In genomic region chr2:41922177-41922576, GRCh38 we compare ENCODE assay signal across 15 cellular contexts.
DNase-seq lines count a peak whose midpoint lies in the region; ATAC-seq and TF ChIP-seq lines count a peak whose summit lies in the region.
"Had no signal": no experiment of that assay in that cellular context is flagged by ENCODE, and none has a peak within 500 bp of the region (broad histone marks: within the 10 kb centered on the region; RNA-seq: fewer than 3 reads in every experiment).

No MANE protein-coding gene starts in this region.

- no peaks in the 10 kb centered on the region for H3K4me1 Mint-ChIP-seq in CD8-positive, alpha-beta T cell (ENCODE audit: low read depth)
- H3K4me1 Mint-ChIP-seq: activated CD4-positive, alpha-beta T cell treated with anti-CD3 and anti-CD28 coated beads, Interleukin-2, amount 10 ng/mL, durations not matched to agents 7 days and 5 days; stimulated activated naive B cell treated with anti-CD40 and anti-IgM and Interleukin-4, amounts not matched to agents 10 μg/mL and 1 μg/mL and 100 μg/mL, for 72 hours had no signal

- DNase-seq in EH (ENCODE audit: low read depth) (peak; percentile 53), MG63 (peak; percentile 38), epithelial cell of esophagus (ENCODE audit: low read depth) (peak; percentile 61), mucosa of gallbladder (ENCODE audit: low spot score) (peak; percentile 72), posterior vena cava (ENCODE audit: low spot score) (no peak), NCI-H146 (lab: John Stamatoyannopoulos, UW) (no peak), NCI-H1417 treated with DMSO at 0.1 percent for 48 hours (lab: John Stamatoyannopoulos, UW) (no peak)
- no peak for DNase-seq in CD8-positive, alpha-beta T cell
- DNase-seq: activated CD4-positive, alpha-beta T cell treated with anti-CD3 and anti-CD28 coated beads, Interleukin-2, amount 10 ng/mL, durations not matched to agents 7 days and 5 days; left colon; occipital lobe; stimulated activated CD4-positive, alpha-beta T cell treated with anti-CD3 and anti-CD28 coated beads, Interleukin-2, amount 100 ng/mL, for 24 hours; stimulated activated naive B cell treated with anti-CD40 and anti-IgM and Interleukin-4, amounts not matched to agents 10 μg/mL and 1 μg/mL and 100 μg/mL, for 72 hours; SW 1271 had no signal

- H3K9me3 ChIP-seq in MG63: no peaks in the 10 kb centered on the region; the same call in 1 of the 2 replicates
- H3K9me3 ChIP-seq in CD8-positive, alpha-beta T cell (ENCODE audit: low read length): no peaks in the 10 kb centered on the region

- H3K4me3 ChIP-seq in MG63 (no peak overlapping the region), epithelial cell of esophagus (ENCODE audit: low read length) (no peak overlapping the region)
- H3K4me3 ChIP-seq in CD8-positive, alpha-beta T cell (ENCODE audit: low read depth, low read length): no peak overlapping the region
- H3K4me3 ChIP-seq: BLaER1 treated with 17β-estradiol and CSF1 and Interleukin-3, amounts not matched to agents 10 nM and 100 nM had no signal

- H3K4me3 Mint-ChIP-seq in CD8-positive, alpha-beta T cell: no peak overlapping the region
- H3K4me3 Mint-ChIP-seq: activated CD4-positive, alpha-beta T cell treated with anti-CD3 and anti-CD28 coated beads, Interleukin-2, amount 10 ng/mL, durations not matched to agents 7 days and 5 days; stimulated activated naive B cell treated with anti-CD40 and anti-IgM and Interleukin-4, amounts not matched to agents 10 μg/mL and 1 μg/mL and 100 μg/mL, for 72 hours had no signal

- no peak overlapping the region for H3K27ac Mint-ChIP-seq in CD8-positive, alpha-beta T cell
- H3K27ac Mint-ChIP-seq: activated CD4-positive, alpha-beta T cell treated with anti-CD3 and anti-CD28 coated beads, Interleukin-2, amount 10 ng/mL, durations not matched to agents 7 days and 5 days; stimulated activated naive B cell treated with anti-CD40 and anti-IgM and Interleukin-4, amounts not matched to agents 10 μg/mL and 1 μg/mL and 100 μg/mL, for 72 hours had no signal

- no peaks in the 10 kb centered on the region for H3K36me3 Mint-ChIP-seq in CD8-positive, alpha-beta T cell

- peaks cover 2% of the 10 kb centered on the region for H3K27me3 Mint-ChIP-seq in CD8-positive, alpha-beta T cell (ENCODE audit: low read depth)
- H3K27me3 Mint-ChIP-seq: activated CD4-positive, alpha-beta T cell treated with anti-CD3 and anti-CD28 coated beads, Interleukin-2, amount 10 ng/mL, durations not matched to agents 7 days and 5 days had no signal

- POLR2A ChIA-PET in CD8-positive, alpha-beta T cell (lab: Charles Lee): no interaction called here

- intact Hi-C loops in posterior vena cava (cut with DNase I): no loop called here
- intact Hi-C loops in CD8-positive, alpha-beta T cell (cut with DNase I, micrococcal nuclease): no loop called here

- no peak for ATAC-seq in CD8-positive, alpha-beta T cell
- ATAC-seq: left colon; stimulated activated naive B cell treated with anti-CD40 and anti-IgM and Interleukin-4, amounts not matched to agents 10 μg/mL and 1 μg/mL and 100 μg/mL, for 72 hours had no signal

- no peak overlapping the region for H3K27ac ChIP-seq in CD8-positive, alpha-beta T cell (ENCODE audit: low read depth, low read length)
- H3K27ac ChIP-seq: BLaER1 treated with 17β-estradiol and CSF1 and Interleukin-3, amounts not matched to agents 10 nM and 100 nM had no signal

- CTCF ChIA-PET in CD8-positive, alpha-beta T cell (lab: Charles Lee): no interaction called here

- H3K27me3 ChIP-seq in MG63: no peaks in the 10 kb centered on the region
- no peaks in the 10 kb centered on the region for H3K27me3 ChIP-seq in CD8-positive, alpha-beta T cell (ENCODE audit: insufficient read depth, low read length)
- H3K27me3 ChIP-seq: BLaER1 treated with 17β-estradiol and CSF1 and Interleukin-3, amounts not matched to agents 10 nM and 100 nM had no signal

- no peak for TF ChIP-seq CTCF in epithelial cell of esophagus (IDR thresholded peaks at IDR 0.05; ENCODE audit: insufficient read depth, low read depth, low read length, missing control alignments)
- TF ChIP-seq CTCF in CD8-positive, alpha-beta T cell (IDR thresholded peaks at IDR 0.05): no peak

- peaks cover 2% of the 10 kb centered on the region for H3K9me3 Mint-ChIP-seq in CD8-positive, alpha-beta T cell

- no peaks in the 10 kb centered on the region for H3K36me3 ChIP-seq in MG63
- H3K36me3 ChIP-seq in CD8-positive, alpha-beta T cell (ENCODE audit: insufficient read depth, low read length): no peaks in the 10 kb centered on the region

- H3K4me1 ChIP-seq in CD8-positive, alpha-beta T cell (ENCODE audit: insufficient read depth, low read length): no peaks in the 10 kb centered on the region
- H3K4me1 ChIP-seq: BLaER1 treated with 17β-estradiol and CSF1 and Interleukin-3, amounts not matched to agents 10 nM and 100 nM had no signal

Comparison
In these comparisons a context has a peak if more than half of its experiments do, and no peak if none do; other contexts are left out.
1. DNase-seq: peak in EH (single experiment), MG63 (single experiment), epithelial cell of esophagus (single experiment) and mucosa of gallbladder (single experiment); none in posterior vena cava (single experiment), NCI-H146 (single experiment), CD8-positive, alpha-beta T cell (0 of 7) and NCI-H1417 treated with DMSO at 0.1 percent for 48 hours (single experiment).